1 cellular context compared by ENCODE assay signal in genomic region chr18:48230459-48231113, GRCh38.
TF ChIP-seq lines count a peak whose summit lies in the region.

No MANE protein-coding gene starts in this region.

TF ChIP-seq in K562, 482 proteins besides CTCF, POLR2A, EP300 and RAD21 (continued from another document):
- peak in 1 of 3 experiments; percentile 5 for TF ChIP-seq YY1 (IDR thresholded peaks at IDR 0.05; ENCODE audit: borderline replicate concordance in 1 of 3, control insufficient read depth in 1 of 3, extremely low read depth in 1 of 3, insufficient read depth in 3 of 3, insufficient read length in 1 of 3, insufficient replicate concordance in 2 of 3, low read depth in 1 of 3, low read length in 2 of 3)
TF ChIP-seq in K562: peak in this region for 4.
